Comparison of ENCODE assay signal across 1 cellular context in genomic region chr17:78360371-78361226, GRCh38.
TF ChIP-seq lines count a peak whose summit lies in the region.

No MANE protein-coding gene starts in this region.

TF ChIP-seq in HepG2, 621 proteins besides CTCF, POLR2A, EP300 and RAD21 (continued from another document and continues in another):
- TF ChIP-seq, protein P1, sequence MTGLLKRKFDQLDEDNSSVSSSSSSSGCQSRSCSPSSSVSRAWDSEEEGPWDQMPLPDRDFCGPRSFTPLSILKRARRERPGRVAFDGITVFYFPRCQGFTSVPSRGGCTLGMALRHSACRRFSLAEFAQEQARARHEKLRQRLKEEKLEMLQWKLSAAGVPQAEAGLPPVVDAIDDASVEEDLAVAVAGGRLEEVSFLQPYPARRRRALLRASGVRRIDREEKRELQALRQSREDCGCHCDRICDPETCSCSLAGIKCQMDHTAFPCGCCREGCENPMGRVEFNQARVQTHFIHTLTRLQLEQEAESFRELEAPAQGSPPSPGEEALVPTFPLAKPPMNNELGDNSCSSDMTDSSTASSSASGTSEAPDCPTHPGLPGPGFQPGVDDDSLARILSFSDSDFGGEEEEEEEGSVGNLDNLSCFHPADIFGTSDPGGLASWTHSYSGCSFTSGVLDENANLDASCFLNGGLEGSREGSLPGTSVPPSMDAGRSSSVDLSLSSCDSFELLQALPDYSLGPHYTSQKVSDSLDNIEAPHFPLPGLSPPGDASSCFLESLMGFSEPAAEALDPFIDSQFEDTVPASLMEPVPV (CRISPR knock-in tag; IDR thresholded peaks at IDR 0.05), result peak; percentile 67; the same call in 1 of the 2 replicates
- peak; percentile 56 for TF ChIP-seq HNRNPLL (IDR thresholded peaks at IDR 0.05; ENCODE audit: low read depth, low read length, poor library complexity, severe bottlenecking)
- no peak for TF ChIP-seq RBM39 (IDR thresholded peaks at IDR 0.05; ENCODE audit: low read depth, low read length, poor library complexity, severe bottlenecking)
- TF ChIP-seq ZNF337 (CRISPR knock-in tag; IDR thresholded peaks at IDR 0.05; ENCODE audit: borderline replicate concordance, low read depth), result no peak
- TF ChIP-seq ZNF335 (CRISPR knock-in tag; IDR thresholded peaks at IDR 0.05), result no peak
- TF ChIP-seq SP1 (IDR thresholded peaks at IDR 0.05), result no peak
- peak; percentile 38; the same call in 1 of the 2 replicates for TF ChIP-seq SP1 (CRISPR knock-in tag; IDR thresholded peaks at IDR 0.05)
- no peak for TF ChIP-seq BRD4 (CRISPR knock-in tag; IDR thresholded peaks at IDR 0.05)
- TF ChIP-seq MYNN (CRISPR knock-in tag; IDR thresholded peaks at IDR 0.05; ENCODE audit: low read depth), result no peak
- TF ChIP-seq RFX5 (IDR thresholded peaks at IDR 0.05; ENCODE audit: low read depth, low read length), result no peak
- TF ChIP-seq ZNF3 (CRISPR knock-in tag; IDR thresholded peaks at IDR 0.05), result peak; percentile 50; the same call in 1 of the 2 replicates
- TF ChIP-seq ZNF883 (CRISPR knock-in tag; IDR thresholded peaks at IDR 0.05; ENCODE audit: not compliant biosample characterization), result no peak
- peak in 1 of 2 experiments; percentile 71; a peak in 1 of 4 replicates for TF ChIP-seq KLF16 (CRISPR knock-in tag; IDR thresholded peaks at IDR 0.05)
- TF ChIP-seq FOXM1 (CRISPR knock-in tag; IDR thresholded peaks at IDR 0.05), result no peak
- no peak for TF ChIP-seq ZNF230 (CRISPR knock-in tag; IDR thresholded peaks at IDR 0.05)
- TF ChIP-seq ZNF362 (CRISPR knock-in tag; IDR thresholded peaks at IDR 0.05; ENCODE audit: borderline replicate concordance), result no peak
- TF ChIP-seq BHLHE40 (IDR thresholded peaks at IDR 0.05; ENCODE audit: low read length), result no peak; the same call in 1 of the 2 replicates
- 0 out of 2 replicates have a peak, but pooled peaks have one; percentile 57 for TF ChIP-seq ZNF414 (CRISPR knock-in tag; IDR thresholded peaks at IDR 0.05)
- no peak for TF ChIP-seq DBP (CRISPR knock-in tag; IDR thresholded peaks at IDR 0.05; ENCODE audit: not compliant biosample characterization)
- TF ChIP-seq ZNF33B (CRISPR knock-in tag; IDR thresholded peaks at IDR 0.05), result no peak
- TF ChIP-seq SKI (IDR thresholded peaks at IDR 0.05; ENCODE audit: partially characterized antibody), result peak; percentile 24
- no peak for TF ChIP-seq MEF2D (CRISPR knock-in tag; IDR thresholded peaks at IDR 0.05)
- no peak for TF ChIP-seq HNRNPH1 (optimal IDR thresholded peaks at IDR 0.05; ENCODE audit: low read depth, low read length)
- no peak for TF ChIP-seq ATAD3A (CRISPR knock-in tag; IDR thresholded peaks at IDR 0.05)
- no peak for TF ChIP-seq SSRP1 (CRISPR knock-in tag; IDR thresholded peaks at IDR 0.05)
- TF ChIP-seq XBP1 (CRISPR knock-in tag; IDR thresholded peaks at IDR 0.05), result no peak
- peak; percentile 86; the same call in 1 of the 2 replicates for TF ChIP-seq MTF2 (CRISPR knock-in tag; IDR thresholded peaks at IDR 0.05; ENCODE audit: borderline replicate concordance)
- TF ChIP-seq SP5 (CRISPR knock-in tag; IDR thresholded peaks at IDR 0.05; ENCODE audit: borderline replicate concordance, low read depth), result peak; percentile 33; the same call in 1 of the 2 replicates
- TF ChIP-seq RFX3 (CRISPR knock-in tag; IDR thresholded peaks at IDR 0.05), result no peak
- TF ChIP-seq CHCHD3 (CRISPR knock-in tag; IDR thresholded peaks at IDR 0.05), result no peak
- 0 out of 2 replicates have a peak, but pooled peaks have one; percentile 39 for TF ChIP-seq ZSCAN20 (CRISPR knock-in tag; IDR thresholded peaks at IDR 0.05; ENCODE audit: borderline replicate concordance)
- TF ChIP-seq BCL6 (CRISPR knock-in tag; IDR thresholded peaks at IDR 0.05), result peak; percentile 83
- no peak for TF ChIP-seq ATF4 (CRISPR knock-in tag; IDR thresholded peaks at IDR 0.05)
- peak; percentile 75; the same call in 1 of the 2 replicates for TF ChIP-seq ERF (CRISPR knock-in tag; IDR thresholded peaks at IDR 0.05)
- TF ChIP-seq ZNF549 (CRISPR knock-in tag; IDR thresholded peaks at IDR 0.05), result no peak
- no peak for TF ChIP-seq TCF7L2 (IDR thresholded peaks at IDR 0.05; ENCODE audit: low read depth, low read length)
- TF ChIP-seq ZNF512B (CRISPR knock-in tag; IDR thresholded peaks at IDR 0.05; ENCODE audit: borderline replicate concordance), result 0 out of 2 replicates have a peak, but pooled peaks have one; percentile 76
- no peak for TF ChIP-seq GABPA (IDR thresholded peaks at IDR 0.05; ENCODE audit: low read depth, low read length)
- TF ChIP-seq GABPA (CRISPR knock-in tag; IDR thresholded peaks at IDR 0.05; ENCODE audit: low read depth), result no peak
- no peak for TF ChIP-seq REL (CRISPR knock-in tag; conservative IDR thresholded peaks at IDR 0.05)
- TF ChIP-seq ZNF235 (CRISPR knock-in tag; IDR thresholded peaks at IDR 0.05; ENCODE audit: borderline replicate concordance), result no peak
- TF ChIP-seq ZNF589 (CRISPR knock-in tag; conservative IDR thresholded peaks at IDR 0.05), result no peak
- peak; percentile 54; the same call in 1 of the 2 replicates for TF ChIP-seq HDAC2 (CRISPR knock-in tag; IDR thresholded peaks at IDR 0.05)
- no peak for TF ChIP-seq ZNF75D (CRISPR knock-in tag; IDR thresholded peaks at IDR 0.05; ENCODE audit: borderline replicate concordance)
- TF ChIP-seq CREM (IDR thresholded peaks at IDR 0.05), result no peak
- no peak for TF ChIP-seq CREM (CRISPR knock-in tag; IDR thresholded peaks at IDR 0.05)
- no peak for TF ChIP-seq ELF4 (CRISPR knock-in tag; IDR thresholded peaks at IDR 0.05; ENCODE audit: borderline replicate concordance)
- TF ChIP-seq HMG20B (CRISPR knock-in tag; conservative IDR thresholded peaks at IDR 0.05), result no peak; the same call in 1 of the 2 replicates
- peak; percentile 81; the same call in 1 of the 2 replicates for TF ChIP-seq ZNF205 (CRISPR knock-in tag; IDR thresholded peaks at IDR 0.05)
- TF ChIP-seq ZNF143 (CRISPR knock-in tag; IDR thresholded peaks at IDR 0.05), result no peak
- TF ChIP-seq, protein P2, sequence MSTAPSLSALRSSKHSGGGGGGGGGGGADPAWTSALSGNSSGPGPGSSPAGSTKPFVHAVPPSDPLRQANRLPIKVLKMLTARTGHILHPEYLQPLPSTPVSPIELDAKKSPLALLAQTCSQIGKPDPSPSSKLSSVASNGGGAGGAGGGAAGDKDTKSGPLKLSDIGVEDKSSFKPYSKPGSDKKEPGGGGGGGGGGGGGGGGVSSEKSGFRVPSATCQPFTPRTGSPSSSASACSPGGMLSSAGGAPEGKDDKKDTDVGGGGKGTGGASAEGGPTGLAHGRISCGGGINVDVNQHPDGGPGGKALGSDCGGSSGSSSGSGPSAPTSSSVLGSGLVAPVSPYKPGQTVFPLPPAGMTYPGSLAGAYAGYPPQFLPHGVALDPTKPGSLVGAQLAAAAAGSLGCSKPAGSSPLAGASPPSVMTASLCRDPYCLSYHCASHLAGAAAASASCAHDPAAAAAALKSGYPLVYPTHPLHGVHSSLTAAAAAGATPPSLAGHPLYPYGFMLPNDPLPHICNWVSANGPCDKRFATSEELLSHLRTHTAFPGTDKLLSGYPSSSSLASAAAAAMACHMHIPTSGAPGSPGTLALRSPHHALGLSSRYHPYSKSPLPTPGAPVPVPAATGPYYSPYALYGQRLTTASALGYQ (CRISPR knock-in tag; IDR thresholded peaks at IDR 0.05), result peak; percentile 68; the same call in 1 of the 2 replicates
- no peak for TF ChIP-seq NKX3-1 (CRISPR knock-in tag; IDR thresholded peaks at IDR 0.05)
- TF ChIP-seq PCBP1 (IDR thresholded peaks at IDR 0.05; ENCODE audit: borderline replicate concordance, low read depth, low read length), result peak; percentile 82
- TF ChIP-seq NR1H2 (CRISPR knock-in tag; IDR thresholded peaks at IDR 0.05; ENCODE audit: borderline replicate concordance, low read depth), result no peak
- no peak for TF ChIP-seq RFXANK (CRISPR knock-in tag; IDR thresholded peaks at IDR 0.05)
- no peak for TF ChIP-seq ZNF282 (IDR thresholded peaks at IDR 0.05; ENCODE audit: partially characterized antibody)
- no peak for TF ChIP-seq RARG (CRISPR knock-in tag; IDR thresholded peaks at IDR 0.05; ENCODE audit: low read depth)
- TF ChIP-seq ZFYVE20 (CRISPR knock-in tag; IDR thresholded peaks at IDR 0.05; ENCODE audit: borderline replicate concordance, low read depth), result no peak
- 0 out of 2 replicates have a peak, but pooled peaks have one; percentile 21 for TF ChIP-seq TP53 (CRISPR knock-in tag; conservative IDR thresholded peaks at IDR 0.05)
- TF ChIP-seq CHD4 (IDR thresholded peaks at IDR 0.05; ENCODE audit: borderline replicate concordance, low read length), result no peak
- no peak for TF ChIP-seq ZNF260 (CRISPR knock-in tag; IDR thresholded peaks at IDR 0.05; ENCODE audit: borderline replicate concordance, low read depth)
- no peak for TF ChIP-seq HCFC1 (IDR thresholded peaks at IDR 0.05; ENCODE audit: low read depth, low read length)
- TF ChIP-seq ZNF576 (CRISPR knock-in tag; IDR thresholded peaks at IDR 0.05), result 0 out of 2 replicates have a peak, but pooled peaks have one; percentile 30
- TF ChIP-seq, protein P3, sequence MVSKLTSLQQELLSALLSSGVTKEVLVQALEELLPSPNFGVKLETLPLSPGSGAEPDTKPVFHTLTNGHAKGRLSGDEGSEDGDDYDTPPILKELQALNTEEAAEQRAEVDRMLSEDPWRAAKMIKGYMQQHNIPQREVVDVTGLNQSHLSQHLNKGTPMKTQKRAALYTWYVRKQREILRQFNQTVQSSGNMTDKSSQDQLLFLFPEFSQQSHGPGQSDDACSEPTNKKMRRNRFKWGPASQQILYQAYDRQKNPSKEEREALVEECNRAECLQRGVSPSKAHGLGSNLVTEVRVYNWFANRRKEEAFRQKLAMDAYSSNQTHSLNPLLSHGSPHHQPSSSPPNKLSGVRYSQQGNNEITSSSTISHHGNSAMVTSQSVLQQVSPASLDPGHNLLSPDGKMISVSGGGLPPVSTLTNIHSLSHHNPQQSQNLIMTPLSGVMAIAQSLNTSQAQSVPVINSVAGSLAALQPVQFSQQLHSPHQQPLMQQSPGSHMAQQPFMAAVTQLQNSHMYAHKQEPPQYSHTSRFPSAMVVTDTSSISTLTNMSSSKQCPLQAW (CRISPR knock-in tag; IDR thresholded peaks at IDR 0.05), result peak; percentile 60; the same call in 1 of the 2 replicates
- TF ChIP-seq THYN1 (CRISPR knock-in tag; IDR thresholded peaks at IDR 0.05; ENCODE audit: borderline replicate concordance, low read depth), result no peak
- no peak; the same call in 1 of the 2 replicates for TF ChIP-seq KLF12 (CRISPR knock-in tag; IDR thresholded peaks at IDR 0.05; ENCODE audit: borderline replicate concordance)
- TF ChIP-seq KLF15 (CRISPR knock-in tag; IDR thresholded peaks at IDR 0.05; ENCODE audit: borderline replicate concordance), result peak; percentile 50; the same call in 1 of the 2 replicates
- TF ChIP-seq NFYC (CRISPR knock-in tag; IDR thresholded peaks at IDR 0.05), result no peak
